In the genomic region with DNA sequence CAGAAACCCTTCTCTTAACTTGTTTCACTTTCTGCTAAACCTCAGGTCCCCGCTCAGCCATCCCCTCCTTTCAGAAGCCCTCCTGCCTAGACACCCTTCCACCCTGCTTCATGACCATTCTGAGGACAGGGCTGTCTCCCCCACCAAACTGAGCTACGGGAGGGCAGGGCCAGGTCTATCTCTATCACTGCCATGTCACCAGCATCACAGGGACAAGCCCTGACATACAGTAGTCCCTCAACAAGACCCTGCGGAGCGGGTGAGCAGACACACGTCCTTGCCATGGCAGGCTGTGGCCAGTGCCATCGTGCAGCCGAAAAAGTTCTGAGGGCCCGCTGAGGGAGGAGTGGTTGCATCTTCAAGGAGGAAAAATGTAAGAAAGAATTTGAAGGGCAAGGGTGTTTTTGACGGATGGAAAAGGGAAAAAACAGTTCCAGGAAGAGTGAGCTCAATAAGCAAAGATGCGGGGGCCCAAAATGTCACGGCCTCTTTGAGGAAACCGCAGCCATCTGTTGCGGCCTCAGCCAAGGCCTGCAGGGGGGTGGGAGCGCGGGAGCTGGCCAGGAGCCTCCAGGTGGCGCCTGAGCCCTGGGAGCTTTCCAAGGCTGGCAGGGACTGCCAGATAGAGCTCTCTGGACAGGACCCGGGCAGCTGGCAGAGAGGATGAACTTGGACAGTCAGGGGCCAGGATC, we compare ENCODE assay signal across 6 cellular contexts.
DNase-seq lines count a peak whose midpoint lies in the region; ATAC-seq and TF ChIP-seq lines count a peak whose summit lies in the region.

No MANE protein-coding gene starts in this region.

- ATAC-seq in GM19397 (IDR thresholded peaks at IDR 0.05; ENCODE audit: unreplicated experiment), result no peak

- no peaks in the 10 kb centered on the region for H3K36me3 ChIP-seq in KMS-11 (ENCODE audit: insufficient read depth)

- H3K27me3 ChIP-seq in KMS-11 (ENCODE audit: insufficient read depth, low read depth), result peaks cover 93% of the 10 kb centered on the region

- peak overlapping the region; percentile 49 for H3K4me2 ChIP-seq in KMS-11

- no peak overlapping the region for H3K4me3 ChIP-seq in KMS-11 (IDR thresholded peaks at IDR 0.05; ENCODE audit: insufficient read depth, low read depth, low read length)

- H3K79me2 ChIP-seq in KMS-11 (ENCODE audit: insufficient read depth, low read depth), result no peaks in the 10 kb centered on the region

- peak; percentile 31; the same call in 1 of the 2 replicates for TF ChIP-seq CTCF in KMS-11 (conservative IDR thresholded peaks at IDR 0.05; ENCODE audit: low read depth, low read length)

- no peak overlapping the region for H3K27ac ChIP-seq in KMS-11

- no peak overlapping the region for H2AFZ ChIP-seq in KMS-11 (ENCODE audit: low read depth)

- DNase-seq in CD1c-positive myeloid dendritic cell (ENCODE audit: extremely low spot score) (peak; percentile 63), iPS-NIHi11 (ENCODE audit: low spot score) (peak; percentile 86), kidney glomerular epithelial cell (lab: John Stamatoyannopoulos, UW) (no peak)
- DNase-seq in activated CD4-positive, alpha-beta T cell treated with anti-CD3 and anti-CD28 coated beads for 48 hours, result peak; percentile 79

- H3K9ac ChIP-seq in KMS-11, result no peak overlapping the region

- H3K4me1 ChIP-seq in KMS-11 (ENCODE audit: low read depth, poor library complexity, severe bottlenecking), result peaks cover 18% of the 10 kb centered on the region

- H4K20me1 ChIP-seq in KMS-11 (ENCODE audit: insufficient read depth), result no peaks in the 10 kb centered on the region
